Comparison of ENCODE assay signal across 1 cellular context in the genomic region with DNA sequence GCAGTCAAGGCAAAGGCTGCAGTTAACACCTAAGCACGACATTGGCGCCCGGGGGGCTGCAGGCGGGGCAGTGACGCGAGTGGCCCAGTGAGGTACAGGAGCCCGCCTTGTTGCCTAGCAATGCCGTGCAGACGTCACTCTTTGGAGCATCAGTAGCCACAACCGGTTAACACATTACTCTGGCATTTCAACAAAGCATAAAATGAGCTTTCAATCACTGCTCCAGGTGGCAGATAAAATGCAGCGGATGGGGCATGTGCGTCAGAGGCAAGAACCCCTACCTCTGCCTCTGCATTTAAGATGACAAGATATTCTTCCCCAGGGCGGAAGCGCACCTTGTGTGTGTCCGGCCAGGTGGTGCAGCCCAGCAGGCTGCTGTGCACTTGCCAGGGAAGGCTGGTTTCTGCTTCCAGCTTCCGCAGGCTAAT.
TF ChIP-seq lines count a peak whose summit lies in the region.

No MANE protein-coding gene starts in this region.

TF ChIP-seq in GM23338, 12 proteins besides CTCF, POLR2A, EP300 and RAD21 (continued from another document):
- TF ChIP-seq, protein P1, sequence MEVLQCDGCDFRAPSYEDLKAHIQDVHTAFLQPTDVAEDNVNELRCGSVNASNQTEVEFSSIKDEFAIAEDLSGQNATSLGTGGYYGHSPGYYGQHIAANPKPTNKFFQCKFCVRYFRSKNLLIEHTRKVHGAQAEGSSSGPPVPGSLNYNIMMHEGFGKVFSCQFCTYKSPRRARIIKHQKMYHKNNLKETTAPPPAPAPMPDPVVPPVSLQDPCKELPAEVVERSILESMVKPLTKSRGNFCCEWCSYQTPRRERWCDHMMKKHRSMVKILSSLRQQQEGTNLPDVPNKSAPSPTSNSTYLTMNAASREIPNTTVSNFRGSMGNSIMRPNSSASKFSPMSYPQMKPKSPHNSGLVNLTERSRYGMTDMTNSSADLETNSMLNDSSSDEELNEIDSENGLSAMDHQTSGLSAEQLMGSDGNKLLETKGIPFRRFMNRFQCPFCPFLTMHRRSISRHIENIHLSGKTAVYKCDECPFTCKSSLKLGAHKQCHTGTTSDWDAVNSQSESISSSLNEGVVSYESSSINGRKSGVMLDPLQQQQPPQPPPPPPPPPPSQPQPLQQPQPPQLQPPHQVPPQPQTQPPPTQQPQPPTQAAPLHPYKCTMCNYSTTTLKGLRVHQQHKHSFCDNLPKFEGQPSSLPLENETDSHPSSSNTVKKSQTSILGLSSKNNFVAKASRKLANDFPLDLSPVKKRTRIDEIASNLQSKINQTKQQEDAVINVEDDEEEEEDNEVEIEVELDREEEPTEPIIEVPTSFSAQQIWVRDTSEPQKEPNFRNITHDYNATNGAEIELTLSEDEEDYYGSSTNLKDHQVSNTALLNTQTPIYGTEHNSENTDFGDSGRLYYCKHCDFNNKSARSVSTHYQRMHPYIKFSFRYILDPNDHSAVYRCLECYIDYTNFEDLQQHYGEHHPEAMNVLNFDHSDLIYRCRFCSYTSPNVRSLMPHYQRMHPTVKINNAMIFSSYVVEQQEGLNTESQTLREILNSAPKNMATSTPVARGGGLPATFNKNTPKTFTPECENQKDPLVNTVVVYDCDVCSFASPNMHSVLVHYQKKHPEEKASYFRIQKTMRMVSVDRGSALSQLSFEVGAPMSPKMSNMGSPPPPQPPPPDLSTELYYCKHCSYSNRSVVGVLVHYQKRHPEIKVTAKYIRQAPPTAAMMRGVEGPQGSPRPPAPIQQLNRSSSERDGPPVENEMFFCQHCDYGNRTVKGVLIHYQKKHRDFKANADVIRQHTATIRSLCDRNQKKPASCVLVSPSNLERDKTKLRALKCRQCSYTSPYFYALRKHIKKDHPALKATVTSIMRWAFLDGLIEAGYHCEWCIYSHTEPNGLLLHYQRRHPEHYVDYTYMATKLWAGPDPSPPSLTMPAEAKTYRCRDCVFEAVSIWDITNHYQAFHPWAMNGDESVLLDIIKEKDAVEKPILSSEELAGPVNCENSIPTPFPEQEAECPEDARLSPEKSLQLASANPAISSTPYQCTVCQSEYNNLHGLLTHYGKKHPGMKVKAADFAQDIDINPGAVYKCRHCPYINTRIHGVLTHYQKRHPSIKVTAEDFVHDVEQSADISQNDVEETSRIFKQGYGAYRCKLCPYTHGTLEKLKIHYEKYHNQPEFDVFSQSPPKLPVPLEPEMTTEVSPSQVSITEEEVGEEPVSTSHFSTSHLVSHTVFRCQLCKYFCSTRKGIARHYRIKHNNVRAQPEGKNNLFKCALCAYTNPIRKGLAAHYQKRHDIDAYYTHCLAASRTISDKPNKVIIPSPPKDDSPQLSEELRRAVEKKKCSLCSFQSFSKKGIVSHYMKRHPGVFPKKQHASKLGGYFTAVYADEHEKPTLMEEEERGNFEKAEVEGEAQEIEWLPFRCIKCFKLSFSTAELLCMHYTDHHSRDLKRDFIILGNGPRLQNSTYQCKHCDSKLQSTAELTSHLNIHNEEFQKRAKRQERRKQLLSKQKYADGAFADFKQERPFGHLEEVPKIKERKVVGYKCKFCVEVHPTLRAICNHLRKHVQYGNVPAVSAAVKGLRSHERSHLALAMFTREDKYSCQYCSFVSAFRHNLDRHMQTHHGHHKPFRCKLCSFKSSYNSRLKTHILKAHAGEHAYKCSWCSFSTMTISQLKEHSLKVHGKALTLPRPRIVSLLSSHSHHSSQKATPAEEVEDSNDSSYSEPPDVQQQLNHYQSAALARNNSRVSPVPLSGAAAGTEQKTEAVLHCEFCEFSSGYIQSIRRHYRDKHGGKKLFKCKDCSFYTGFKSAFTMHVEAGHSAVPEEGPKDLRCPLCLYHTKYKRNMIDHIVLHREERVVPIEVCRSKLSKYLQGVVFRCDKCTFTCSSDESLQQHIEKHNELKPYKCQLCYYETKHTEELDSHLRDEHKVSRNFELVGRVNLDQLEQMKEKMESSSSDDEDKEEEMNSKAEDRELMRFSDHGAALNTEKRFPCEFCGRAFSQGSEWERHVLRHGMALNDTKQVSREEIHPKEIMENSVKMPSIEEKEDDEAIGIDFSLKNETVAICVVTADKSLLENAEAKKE (CRISPR knock-in tag; IDR thresholded peaks at IDR 0.05) = no peak
- no peak for TF ChIP-seq EZH2phosphoT487 (IDR thresholded peaks at IDR 0.05; ENCODE audit: unreplicated experiment)
